In genomic region chr3:98733778-98734281, GRCh38 we compare ENCODE assay signal across 8 cellular contexts. TPM values are rescaled to one million over a fixed set of nuclear protein-coding genes. Genes with fewer than 3 reads are reported as not detected.
DNase-seq lines count a peak whose midpoint lies in the region; ATAC-seq, FAIRE-seq and TF ChIP-seq lines count a peak whose summit lies in the region.

No MANE protein-coding gene starts in this region.

- H3K36me3 ChIP-seq in endothelial cell of umbilical vein (ENCODE audit: control insufficient read depth in 2 of 2, extremely low read depth in 1 of 2, insufficient read depth in 2 of 2, low read length in 2 of 2), result no peaks in the 10 kb centered on the region

- H3K4me2 ChIP-seq in endothelial cell of umbilical vein (ENCODE audit: insufficient read depth, low read length), result peak overlapping the region; percentile 95

- no peaks in the 10 kb centered on the region for H3K9me1 ChIP-seq in endothelial cell of umbilical vein (replicated peaks; ENCODE audit: control insufficient read depth, extremely low read depth, insufficient read depth, low read length)

- BruUV-seq in endothelial cell of umbilical vein (replicated peaks; lab: Mats Ljungman, UMichigan), result no TSS peak

- H3K9me3 Mint-ChIP-seq in natural killer cell treated with Interleukin-12 subunit alpha and Interleukin-12 subunit beta and Interleukin-15 and Interleukin-18, amount 100 ng/mL, for 72 hours, result no peaks in the 10 kb centered on the region

- no peak for DNase-seq in AG09309 (ENCODE audit: low read depth)
- DNase-seq in GM19239 (ENCODE audit: insufficient read length, low spot score), result peak; percentile 9
- DNase-seq in RPMI7951 (ENCODE audit: low read depth), result peak; percentile 29
- peak; percentile 54 for DNase-seq in endothelial cell of umbilical vein (ENCODE audit: low read depth, low spot score)
- no peak for DNase-seq in natural killer cell treated with Interleukin-12 subunit alpha and Interleukin-12 subunit beta and Interleukin-15 and Interleukin-18, amount 100 ng/mL, for 72 hours (ENCODE audit: low spot score)
- DNase-seq in effector CD4-positive, alpha-beta T cell, result no peak
- DNase-seq in LoVo (ENCODE audit: low spot score), result no peak
- DNase-seq in germinal center (ENCODE audit: low spot score), result no peak

- H3K79me2 ChIP-seq in endothelial cell of umbilical vein (ENCODE audit: control insufficient read depth, insufficient read depth, low read length), result peaks cover 59% of the 10 kb centered on the region

- H3K27me3 Mint-ChIP-seq in natural killer cell treated with Interleukin-12 subunit alpha and Interleukin-12 subunit beta and Interleukin-15 and Interleukin-18, amount 100 ng/mL, for 72 hours, result peaks cover 33 to 64% of the 10 kb centered on the region in 2 donors

- intact Hi-C loops in endothelial cell of umbilical vein (cut with micrococcal nuclease), result loop anchor here (1.0 to 5.0 kb wide), 6 partner anchors 31 to 243 kb away; no protein-coding TSS in a partner anchor

- H3K9ac ChIP-seq in endothelial cell of umbilical vein (replicated peaks; ENCODE audit: extremely low read depth, insufficient read depth, low read length), result peak overlapping the region; percentile 98

- no peaks in the 10 kb centered on the region for H3K27me3 ChIP-seq in endothelial cell of umbilical vein (ENCODE audit: control insufficient read depth in 2 of 2, insufficient read depth in 2 of 2, low read length in 2 of 2)

- H3K9me3 ChIP-seq in endothelial cell of umbilical vein (replicated peaks; ENCODE audit: control insufficient read depth, insufficient read depth, low read length), result no peaks in the 10 kb centered on the region

- H4K20me1 ChIP-seq in endothelial cell of umbilical vein (replicated peaks; ENCODE audit: control insufficient read depth, extremely low read depth, insufficient read depth, low read length), result no peaks in the 10 kb centered on the region

- peaks cover 0 to 3% of the 10 kb centered on the region in 2 donors for H3K4me1 Mint-ChIP-seq in natural killer cell treated with Interleukin-12 subunit alpha and Interleukin-12 subunit beta and Interleukin-15 and Interleukin-18, amount 100 ng/mL, for 72 hours (ENCODE audit: low read depth in 2 of 2)

- peak overlapping the region; percentile 88 for H2AFZ ChIP-seq in endothelial cell of umbilical vein (ENCODE audit: low read depth, low read length)

- FAIRE-seq in GM19239 (lab: Jason Lieb, UNC) (no peak), endothelial cell of umbilical vein (lab: Jason Lieb, UNC) (no peak)

- TF ChIP-seq POLR2A in endothelial cell of umbilical vein (IDR thresholded peaks at IDR 0.05; ENCODE audit: low read depth, low read length), result no peak

- H3K4me3 Mint-ChIP-seq in natural killer cell treated with Interleukin-12 subunit alpha and Interleukin-12 subunit beta and Interleukin-15 and Interleukin-18, amount 100 ng/mL, for 72 hours, result peak overlapping the region; percentile 41

- H3K4me1 ChIP-seq in endothelial cell of umbilical vein (ENCODE audit: control insufficient read depth, extremely low read depth, insufficient read depth, low read length), result peaks cover 45% of the 10 kb centered on the region

- H3K36me3 Mint-ChIP-seq in natural killer cell treated with Interleukin-12 subunit alpha and Interleukin-12 subunit beta and Interleukin-15 and Interleukin-18, amount 100 ng/mL, for 72 hours, result no peaks in the 10 kb centered on the region

- CTCF ChIA-PET in endothelial cell of umbilical vein (lab: Charles Lee), result interaction anchor here (1.1 to 6.7 kb wide), 4 partner anchors 45 to 131 kb away, joined by 3 to 37 read pairs (median 20); no protein-coding TSS in a partner anchor

- TF ChIP-seq CTCF in AG09309 (IDR thresholded peaks at IDR 0.05; ENCODE audit: control insufficient read depth, insufficient read depth, low read depth, low read length, missing control alignments), result no peak
- TF ChIP-seq CTCF in endothelial cell of umbilical vein (IDR thresholded peaks at IDR 0.05; ENCODE audit: extremely low read depth in 1 of 2, insufficient read depth in 1 of 2, low read depth in 1 of 2, low read length in 2 of 2), result no peak

- no peak for ATAC-seq in natural killer cell treated with Interleukin-12 subunit alpha and Interleukin-12 subunit beta and Interleukin-15 and Interleukin-18, amount 100 ng/mL, for 72 hours

- H3K4me3 ChIP-seq in AG09309 (ENCODE audit: control insufficient read depth, low read depth, low read length) (peak overlapping the region; percentile 61), endothelial cell of umbilical vein (replicated peaks in 1 of 3; ENCODE audit: insufficient read depth in 1 of 3, low read depth in 1 of 3, low read length in 3 of 3) (peak overlapping the region; percentile 45 to 96 (median 86))

- dilution Hi-C loops in endothelial cell of umbilical vein (cut with MboI; ENCODE audit: extremely low pct_ligation_motif_present, low sequenced_read_pairs), result no loop called here

- H3K27ac Mint-ChIP-seq in natural killer cell treated with Interleukin-12 subunit alpha and Interleukin-12 subunit beta and Interleukin-15 and Interleukin-18, amount 100 ng/mL, for 72 hours, result no peak overlapping the region

- H3K27ac ChIP-seq in endothelial cell of umbilical vein (ENCODE audit: insufficient read depth, low read depth, low read length), result peak overlapping the region; percentile 92

- POLR2A ChIA-PET in endothelial cell of umbilical vein (lab: Charles Lee), result no interaction called here

TF ChIP-seq in endothelial cell of umbilical vein, 7 proteins besides CTCF, POLR2A, EP300 and RAD21:
- TF ChIP-seq MAX (IDR thresholded peaks at IDR 0.05; ENCODE audit: insufficient read depth, insufficient read length) (no peak), EZH2 (IDR thresholded peaks at IDR 0.05; ENCODE audit: borderline replicate concordance, low read depth, low read length, severe bottlenecking) (no peak), FOS (IDR thresholded peaks at IDR 0.05; ENCODE audit: borderline replicate concordance, insufficient read depth, low read length) (no peak), MYC (IDR thresholded peaks at IDR 0.05; ENCODE audit: low read depth, low read length) (no peak), POLR2AphosphoS5 (IDR thresholded peaks at IDR 0.05; ENCODE audit: insufficient read depth, low read depth, low read length) (no peak), GATA2 (IDR thresholded peaks at IDR 0.05; ENCODE audit: insufficient read depth, insufficient read length, low read depth, low read length) (no peak), JUN (IDR thresholded peaks at IDR 0.05; ENCODE audit: borderline replicate concordance, insufficient read depth, insufficient read length, low read depth) (no peak)

RNA-seq across cellular contexts. Expression of gene ST3GAL6, which starts 29.3 kb away (rescaled TPM):
- 8.6 and 10.5 TPM in 2 replicates for total RNA-seq in RPMI7951 (2014; rRNA removed; shearing (Covaris generic))
- total RNA-seq in endothelial cell of umbilical vein, result 17.7 and 35.9 TPM in 2 replicates
- polyA plus RNA-seq in endothelial cell of umbilical vein, result 11.3 and 13.2 TPM in 2 replicates
- 9.4 and 9.9 TPM in 2 replicates for polyA plus RNA-seq in endothelial cell of umbilical vein (2011; cell fraction: cytosol; rRNA removed)
- polyA plus RNA-seq in endothelial cell of umbilical vein (2011; cell fraction: nucleus; rRNA removed), result 44.5 and 49.7 TPM in 2 replicates
- polyA plus RNA-seq in endothelial cell of umbilical vein (2012), result 19.5 and 21.1 TPM in 2 replicates
- 11.9 and 23.9 TPM in 2 replicates for polyA minus RNA-seq in endothelial cell of umbilical vein
- polyA minus RNA-seq in endothelial cell of umbilical vein (2011; cell fraction: cytosol; rRNA and poly(A)+ RNA removed), result not detected
- polyA minus RNA-seq in endothelial cell of umbilical vein (2011; cell fraction: nucleus; rRNA and poly(A)+ RNA removed), result 35.4 and 40.4 TPM in 2 replicates
- total RNA-seq in natural killer cell treated with Interleukin-12 subunit alpha and Interleukin-12 subunit beta and Interleukin-15 and Interleukin-18, amount 100 ng/mL, for 72 hours, result not detected

Comparison
In these comparisons a context has a peak if more than half of its experiments do, and no peak if none do; other contexts are left out.
1. DNase-seq: peak in GM19239 (single experiment), RPMI7951 (single experiment) and endothelial cell of umbilical vein (single experiment); none in AG09309 (single experiment), natural killer cell treated with Interleukin-12 subunit alpha and Interleukin-12 subunit beta and Interleukin-15 and Interleukin-18, amount 100 ng/mL, for 72 hours (single experiment), effector CD4-positive, alpha-beta T cell (single experiment), LoVo (single experiment) and germinal center (single experiment).